Comparison of ENCODE assay signal across 8 cellular contexts in the genomic region with DNA sequence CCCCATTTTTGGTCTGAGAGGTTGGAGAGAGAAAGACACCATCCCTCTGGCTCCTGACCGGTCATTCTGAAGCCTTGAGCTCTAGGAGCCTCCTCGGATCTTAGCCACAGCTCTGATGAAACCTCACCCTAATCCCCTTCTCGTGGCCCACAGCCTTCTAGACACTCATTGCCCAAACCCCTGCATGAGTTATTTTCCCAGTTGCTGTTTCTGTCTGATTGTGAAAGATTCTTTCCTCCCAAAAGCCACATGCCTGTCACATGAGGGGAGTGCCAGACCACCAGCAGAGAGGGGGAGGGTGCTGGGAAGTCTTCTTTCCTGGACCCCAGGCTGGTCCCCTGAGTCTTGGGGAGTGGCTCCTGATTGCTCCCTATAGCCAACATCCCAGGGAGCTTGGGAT. TPM values are rescaled to one million over a fixed set of nuclear protein-coding genes. Genes with fewer than 3 reads are reported as not detected.
DNase-seq lines count a peak whose midpoint lies in the region; ATAC-seq and TF ChIP-seq lines count a peak whose summit lies in the region.

No MANE protein-coding gene starts in this region.

- H3K27me3 ChIP-seq in muscle layer of colon (ENCODE audit: control insufficient read depth in 1 of 2, insufficient read depth in 2 of 2, low read length in 2 of 2) (no peaks in the 10 kb centered on the region), PC-3 (ENCODE audit: low read length) (no peaks in the 10 kb centered on the region)

- DNase-seq in CD1c-positive myeloid dendritic cell (ENCODE audit: extremely low spot score) (peak; percentile 65), amniotic epithelial cell (ENCODE audit: low read depth) (peak; percentile 97), iPS-NIHi11 (ENCODE audit: low spot score) (no peak), PC-3 (no peak)
- DNase-seq in activated naive CD4-positive, alpha-beta T cell (lab: John Stamatoyannopoulos, UW): no peak

- ATAC-seq in HG02981 (IDR thresholded peaks at IDR 0.05; ENCODE audit: unreplicated experiment) (peak; percentile 12), HG02885 (IDR thresholded peaks at IDR 0.05; ENCODE audit: poor library complexity, unreplicated experiment) (no peak), PC-3 (no peak)

- POLR2A ChIA-PET in PC-3 (lab: Charles Lee; ENCODE audit: unreplicated experiment): no interaction called here

- H3F3A ChIP-seq in PC-3 (ENCODE audit: low read length, unreplicated experiment): no peaks in the 10 kb centered on the region

- TF ChIP-seq CTCF in PC-3 (conservative IDR thresholded peaks at IDR 0.05; ENCODE audit: low read depth, low read length): no peak

- no peak overlapping the region for H2AFZ ChIP-seq in PC-3 (ENCODE audit: low read length)

- H3K4me2 ChIP-seq in PC-3 (ENCODE audit: low read length): no peak overlapping the region

- CTCF ChIA-PET in PC-3 (lab: Charles Lee): no interaction called here

- no peak overlapping the region for H3K4me3 ChIP-seq in muscle layer of colon (ENCODE audit: low read depth in 1 of 2, low read length in 2 of 2)
- H3K4me3 ChIP-seq in PC-3 (ENCODE audit: low read length): no peak overlapping the region

- peak overlapping the region; percentile 44 for H3K27ac ChIP-seq in muscle layer of colon (ENCODE audit: low read depth, low read length)
- no peak overlapping the region for H3K27ac ChIP-seq in PC-3 (ENCODE audit: low read length)

- no peaks in the 10 kb centered on the region for H4K20me1 ChIP-seq in PC-3 (ENCODE audit: low read length)

- H3K9me2 ChIP-seq in PC-3 (replicated peaks; ENCODE audit: low read length): no peaks in the 10 kb centered on the region

- H3K36me3 ChIP-seq in muscle layer of colon (ENCODE audit: insufficient read depth, low read length) (no peaks in the 10 kb centered on the region), PC-3 (ENCODE audit: low read depth, low read length) (no peaks in the 10 kb centered on the region)

- no peaks in the 10 kb centered on the region for H3K79me2 ChIP-seq in PC-3 (ENCODE audit: low read length)

- no peaks in the 10 kb centered on the region for H3K9me3 ChIP-seq in muscle layer of colon (ENCODE audit: low read length)
- no peaks in the 10 kb centered on the region for H3K9me3 ChIP-seq in PC-3 (ENCODE audit: low read length)

- BruUV-seq in PC-3 (replicated peaks; lab: Mats Ljungman, UMichigan): no TSS peak

- intact Hi-C loops in PC-3 (cut with micrococcal nuclease): no loop called here

- H3K4me1 ChIP-seq in muscle layer of colon (ENCODE audit: insufficient read depth, low read length) (no peaks in the 10 kb centered on the region), PC-3 (ENCODE audit: insufficient read depth, low read length) (peaks cover 4% of the 10 kb centered on the region; the same call in 1 of the 2 replicates)

- H3K9ac ChIP-seq in muscle layer of colon (ENCODE audit: low read length): no peak overlapping the region
- no peak overlapping the region for H3K9ac ChIP-seq in PC-3 (ENCODE audit: low read length)

RNA-seq across cellular contexts. Expression of a gene that starts 17.6 kb away (rescaled TPM):
- total RNA-seq in PC-3 (2014; rRNA removed): 35.4 and 58.5 TPM in 2 replicates

Comparison
In these comparisons a context has a peak if more than half of its experiments do, and no peak if none do; other contexts are left out.
1. DNase-seq: peak in CD1c-positive myeloid dendritic cell (single experiment) and amniotic epithelial cell (single experiment); none in iPS-NIHi11 (single experiment), PC-3 (single experiment) and activated naive CD4-positive, alpha-beta T cell (0 of 4).